2 cellular contexts compared by ENCODE assay signal in the genomic region with DNA sequence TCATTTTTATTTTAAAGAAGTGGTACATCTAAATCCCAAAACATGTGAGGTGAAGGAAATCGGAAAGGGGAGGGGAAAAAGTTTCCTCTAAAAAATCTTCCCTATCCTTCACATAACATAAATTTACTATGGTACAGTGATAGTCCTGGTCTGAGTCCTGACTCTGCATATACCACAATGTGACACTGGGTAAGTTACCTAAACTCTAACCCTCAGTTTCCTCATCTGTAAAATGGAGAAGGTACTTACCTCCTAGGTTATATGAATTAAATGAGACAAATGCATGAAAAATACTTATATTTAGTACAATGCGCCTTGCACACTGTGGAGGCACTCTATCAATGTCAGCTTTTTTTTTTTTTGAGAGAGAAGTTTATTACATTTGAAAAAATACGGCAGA.
TF ChIP-seq lines count a peak whose summit lies in the region.

No MANE protein-coding gene starts in this region.

TF ChIP-seq in HEK293T, 16 proteins besides CTCF, POLR2A, EP300 and RAD21:
- TF ChIP-seq BHLHE40 (IDR thresholded peaks at IDR 0.05; ENCODE audit: borderline replicate concordance) (no peak), PKNOX1 (IDR thresholded peaks at IDR 0.05) (0 out of 2 replicates have a peak, but pooled peaks have one; percentile 11), FOXA1 (IDR thresholded peaks at IDR 0.05) (no peak), ARNT (IDR thresholded peaks at IDR 0.05) (no peak), HDGF (IDR thresholded peaks at IDR 0.05; ENCODE audit: borderline replicate concordance) (no peak), TARDBP (IDR thresholded peaks at IDR 0.05) (no peak), CTBP1 (IDR thresholded peaks at IDR 0.05; ENCODE audit: borderline replicate concordance) (no peak), SP1 (IDR thresholded peaks at IDR 0.05) (no peak), NFRKB (IDR thresholded peaks at IDR 0.05) (no peak)

TF ChIP-seq in K562, 482 proteins besides CTCF, POLR2A, EP300 and RAD21:
- TF ChIP-seq, protein P1, sequence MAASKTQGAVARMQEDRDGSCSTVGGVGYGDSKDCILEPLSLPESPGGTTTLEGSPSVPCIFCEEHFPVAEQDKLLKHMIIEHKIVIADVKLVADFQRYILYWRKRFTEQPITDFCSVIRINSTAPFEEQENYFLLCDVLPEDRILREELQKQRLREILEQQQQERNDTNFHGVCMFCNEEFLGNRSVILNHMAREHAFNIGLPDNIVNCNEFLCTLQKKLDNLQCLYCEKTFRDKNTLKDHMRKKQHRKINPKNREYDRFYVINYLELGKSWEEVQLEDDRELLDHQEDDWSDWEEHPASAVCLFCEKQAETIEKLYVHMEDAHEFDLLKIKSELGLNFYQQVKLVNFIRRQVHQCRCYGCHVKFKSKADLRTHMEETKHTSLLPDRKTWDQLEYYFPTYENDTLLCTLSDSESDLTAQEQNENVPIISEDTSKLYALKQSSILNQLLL (CRISPR knock-in tag; IDR thresholded peaks at IDR 0.05; ENCODE audit: borderline replicate concordance), result no peak
- TF ChIP-seq BHLHE40 (IDR thresholded peaks at IDR 0.05; ENCODE audit: low read length) (no peak), ZNF668 (CRISPR knock-in tag; IDR thresholded peaks at IDR 0.05) (no peak), RBM25 (IDR thresholded peaks at IDR 0.05; ENCODE audit: low read depth, low read length, severe bottlenecking) (peak; percentile 79), SMARCB1 (IDR thresholded peaks at IDR 0.05; ENCODE audit: insufficient read length, low read depth) (no peak), FOXK1 (CRISPR knock-in tag; IDR thresholded peaks at IDR 0.05; ENCODE audit: borderline replicate concordance) (no peak), CHCHD3 (CRISPR knock-in tag; IDR thresholded peaks at IDR 0.05) (no peak)
- TF ChIP-seq, protein P2, sequence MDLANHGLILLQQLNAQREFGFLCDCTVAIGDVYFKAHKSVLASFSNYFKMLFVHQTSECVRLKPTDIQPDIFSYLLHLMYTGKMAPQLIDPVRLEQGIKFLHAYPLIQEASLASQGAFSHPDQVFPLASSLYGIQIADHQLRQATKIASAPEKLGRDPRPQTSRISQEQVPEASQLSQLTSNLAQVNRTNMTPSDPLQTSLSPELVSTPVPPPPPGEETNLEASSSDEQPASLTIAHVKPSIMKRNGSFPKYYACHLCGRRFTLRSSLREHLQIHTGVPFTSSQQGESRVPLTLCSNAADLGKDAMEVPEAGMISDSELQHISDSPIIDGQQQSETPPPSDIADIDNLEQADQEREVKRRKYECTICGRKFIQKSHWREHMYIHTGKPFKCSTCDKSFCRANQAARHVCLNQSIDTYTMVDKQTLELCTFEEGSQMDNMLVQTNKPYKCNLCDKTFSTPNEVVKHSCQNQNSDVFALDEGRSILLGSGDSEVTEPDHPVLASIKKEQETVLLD (IDR thresholded peaks at IDR 0.05), result no peak
- TF ChIP-seq, protein P3, sequence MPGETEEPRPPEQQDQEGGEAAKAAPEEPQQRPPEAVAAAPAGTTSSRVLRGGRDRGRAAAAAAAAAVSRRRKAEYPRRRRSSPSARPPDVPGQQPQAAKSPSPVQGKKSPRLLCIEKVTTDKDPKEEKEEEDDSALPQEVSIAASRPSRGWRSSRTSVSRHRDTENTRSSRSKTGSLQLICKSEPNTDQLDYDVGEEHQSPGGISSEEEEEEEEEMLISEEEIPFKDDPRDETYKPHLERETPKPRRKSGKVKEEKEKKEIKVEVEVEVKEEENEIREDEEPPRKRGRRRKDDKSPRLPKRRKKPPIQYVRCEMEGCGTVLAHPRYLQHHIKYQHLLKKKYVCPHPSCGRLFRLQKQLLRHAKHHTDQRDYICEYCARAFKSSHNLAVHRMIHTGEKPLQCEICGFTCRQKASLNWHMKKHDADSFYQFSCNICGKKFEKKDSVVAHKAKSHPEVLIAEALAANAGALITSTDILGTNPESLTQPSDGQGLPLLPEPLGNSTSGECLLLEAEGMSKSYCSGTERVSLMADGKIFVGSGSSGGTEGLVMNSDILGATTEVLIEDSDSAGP (CRISPR knock-in tag; IDR thresholded peaks at IDR 0.05), result no peak
